ENCODE assay signal across 9 cellular contexts in genomic region chr19:18194554-18195238, GRCh38. TPM values are rescaled to one million over a fixed set of nuclear protein-coding genes. Genes with fewer than 3 reads are reported as not detected.
DNase-seq lines count a peak whose midpoint lies in the region; ATAC-seq and TF ChIP-seq lines count a peak whose summit lies in the region.
"Had no signal": no experiment of that assay in that cellular context is flagged by ENCODE, and none has a peak within 500 bp of the region (broad histone marks: within the 10 kb centered on the region; RNA-seq: fewer than 3 reads in every experiment).

No MANE protein-coding gene starts in this region.

- H3K4me1 Mint-ChIP-seq in central memory CD8-positive, alpha-beta T cell: peaks cover 22% of the 10 kb centered on the region
- H3K4me1 Mint-ChIP-seq in natural killer cell: peaks cover 26 to 29% of the 10 kb centered on the region in 2 donors

- no peaks in the 10 kb centered on the region for H3K9me3 ChIP-seq in PC-9 (ENCODE audit: insufficient read depth, low read depth)
- H3K9me3 ChIP-seq: heart right ventricle had no signal

- peaks cover 18% of the 10 kb centered on the region for H3K36me3 Mint-ChIP-seq in central memory CD8-positive, alpha-beta T cell (ENCODE audit: insufficient read depth)
- H3K36me3 Mint-ChIP-seq in natural killer cell: no peaks in the 10 kb centered on the region

- peaks cover 12% of the 10 kb centered on the region for H3K79me2 ChIP-seq in PC-9 (ENCODE audit: low read depth)

- H3K27ac Mint-ChIP-seq in central memory CD8-positive, alpha-beta T cell (ENCODE audit: low read depth): no peak overlapping the region
- peak overlapping the region in 1 of 2 donors; percentile 96 for H3K27ac Mint-ChIP-seq in natural killer cell

- no peak for ATAC-seq in central memory CD8-positive, alpha-beta T cell (replicated peaks; ENCODE audit: extremely low read depth, poor library complexity, severe bottlenecking)
- ATAC-seq in natural killer cell: no peak
- ATAC-seq in HG03159 (IDR thresholded peaks at IDR 0.05; ENCODE audit: unreplicated experiment): no peak
- ATAC-seq in HG02970 (IDR thresholded peaks at IDR 0.05; ENCODE audit: low FRiP score, unreplicated experiment): no peak
- ATAC-seq in HG03039 (IDR thresholded peaks at IDR 0.05; ENCODE audit: unreplicated experiment): no peak
- ATAC-seq: heart right ventricle had no signal

- BruUV-seq in PC-9 (replicated peaks; lab: Mats Ljungman, UMichigan): no TSS peak

- H3K4me1 ChIP-seq in PC-9 (replicated peaks; ENCODE audit: insufficient read depth): peaks cover 16% of the 10 kb centered on the region

- peak; percentile 65 for DNase-seq in GM06990 (ENCODE audit: extremely low read depth, insufficient read length)
- no peak for DNase-seq in PC-9
- no peak for DNase-seq in central memory CD8-positive, alpha-beta T cell (ENCODE audit: low spot score in 2 of 2)
- no peak for DNase-seq in natural killer cell
- DNase-seq in NCI-H2171 (lab: John Stamatoyannopoulos, UW): no peak

- CTCF ChIA-PET in PC-9 (lab: Charles Lee): interaction anchor here (0.6 kb wide), 1 partner anchor 50 kb away, joined by 3 read pairs; no protein-coding TSS in a partner anchor

- peak overlapping the region; percentile 70 for H3K4me3 ChIP-seq in GM06990 (replicated peaks; ENCODE audit: low read depth, low read length)
- H3K4me3 ChIP-seq in PC-9: peak overlapping the region; percentile 90; the same call in 1 of the 2 replicates

- no peak overlapping the region for H3K27ac ChIP-seq in PC-9

- H3K36me3 ChIP-seq in GM06990 (ENCODE audit: control insufficient read depth, insufficient read depth, low read length) (peaks cover 13% of the 10 kb centered on the region), PC-9 (ENCODE audit: low read depth) (no peaks in the 10 kb centered on the region)

- H3K9me2 ChIP-seq in PC-9 (ENCODE audit: insufficient read depth): no peaks in the 10 kb centered on the region

- no peaks in the 10 kb centered on the region for H4K20me1 ChIP-seq in PC-9 (ENCODE audit: insufficient read depth)

- intact Hi-C loops in PC-9 (cut with micrococcal nuclease; ENCODE audit: unreplicated experiment): loop anchor here (5.0 kb wide), 3 partner anchors 58 to 218 kb away; partner anchors contain the start of gene PGPEP1
- intact Hi-C loops in natural killer cell (cut with micrococcal nuclease): loop anchor here (5.0 kb wide), 2 partner anchors 83 to 223 kb away; partner anchors contain the start of gene SSBP4

- POLR2A ChIA-PET in PC-9 (lab: Charles Lee; ENCODE audit: unreplicated experiment): no interaction called here

- H3K4me2 ChIP-seq in PC-9: peak overlapping the region; percentile 79

- no peaks in the 10 kb centered on the region for H3K27me3 ChIP-seq in GM06990 (replicated peaks; ENCODE audit: control insufficient read depth, insufficient read depth, low read length)
- H3K27me3 ChIP-seq in PC-9 (ENCODE audit: insufficient read depth, low read depth): no peaks in the 10 kb centered on the region
- H3K27me3 ChIP-seq: heart right ventricle had no signal

- no peak for TF ChIP-seq CTCF in GM06990 (IDR thresholded peaks at IDR 0.05; ENCODE audit: insufficient read depth, low read length, poor library complexity, severe bottlenecking)
- no peak for TF ChIP-seq CTCF in PC-9 (conservative IDR thresholded peaks at IDR 0.05)
- TF ChIP-seq CTCF in natural killer cell (IDR thresholded peaks at IDR 0.05): no peak

- H3K4me3 Mint-ChIP-seq in central memory CD8-positive, alpha-beta T cell: peak overlapping the region; percentile 80
- H3K4me3 Mint-ChIP-seq in natural killer cell: peak overlapping the region; percentile 86

- no peaks in the 10 kb centered on the region for H3K9me3 Mint-ChIP-seq in central memory CD8-positive, alpha-beta T cell
- H3K9me3 Mint-ChIP-seq in natural killer cell: no peaks in the 10 kb centered on the region

- H3F3A ChIP-seq in PC-9 (ENCODE audit: insufficient read depth, low read depth): peaks cover 32% of the 10 kb centered on the region

- no peaks in the 10 kb centered on the region for H3K27me3 Mint-ChIP-seq in central memory CD8-positive, alpha-beta T cell
- H3K27me3 Mint-ChIP-seq in natural killer cell (ENCODE audit: low read depth in 2 of 2): no peaks in the 10 kb centered on the region

- H2AFZ ChIP-seq in PC-9: no peak overlapping the region

RNA-seq across cellular contexts. Expression of gene MPV17L2, which starts 1.7 kb away (rescaled TPM):
- total RNA-seq in PC-9 (2021) (11.2 and 12.1 TPM in 2 replicates), natural killer cell (1 to 10 TPM; 4.1 to 5.6 (median 4.5) TPM)

RNA-seq across cellular contexts. Expression of gene RAB3A, which starts 9.1 kb away (rescaled TPM):
- total RNA-seq in PC-9 (2021) (4.0 and 4.1 TPM in 2 replicates), natural killer cell (1 to 10 TPM; 5.2 to 7.8 (median 7.6) TPM)

RNA-seq across cellular contexts. Expression of gene IFI30, which starts 21.1 kb away (rescaled TPM):
- 26.1 and 35.8 TPM in 2 replicates for total RNA-seq in PC-9 (2021)
- 100 to 1,000 TPM in 1 of 3 donors, 10 to 100 TPM in 2; 38.2 to 109 (median 89.5) TPM for total RNA-seq in natural killer cell

RNA-seq across cellular contexts. Expression of gene PDE4C, which starts 31.5 kb away (rescaled TPM):
- 2.2 and 3.8 TPM in 2 replicates for total RNA-seq in PC-9 (2021)
- not detected for total RNA-seq in natural killer cell

RNA-seq across cellular contexts. Expression of gene PIK3R2, which starts 41.7 kb away (rescaled TPM):
- total RNA-seq in PC-9 (2021): 58.3 and 61.8 TPM in 2 replicates
- total RNA-seq in natural killer cell: 10 to 100 TPM; 12.3 to 26.4 (median 16.0) TPM
